In genomic region chr1:31788825-31789256, GRCh38 we compare ENCODE assay signal across 8 cellular contexts. TPM values are rescaled to one million over a fixed set of nuclear protein-coding genes. Genes with fewer than 3 reads are reported as not detected.
DNase-seq lines count a peak whose midpoint lies in the region; ATAC-seq, FAIRE-seq and TF ChIP-seq lines count a peak whose summit lies in the region.

No MANE protein-coding gene starts in this region.

- no peaks in the 10 kb centered on the region for H3K27me3 ChIP-seq in CD8-positive, alpha-beta T cell (ENCODE audit: insufficient read depth, low read length)
- H3K27me3 ChIP-seq in cardiac muscle cell (no peaks in the 10 kb centered on the region), rectal smooth muscle tissue (ENCODE audit: control insufficient read depth, insufficient read depth, low read length) (no peaks in the 10 kb centered on the region)

- H3K9ac ChIP-seq in rectal smooth muscle tissue (ENCODE audit: low read length) = peak overlapping the region; percentile 26

- no peaks in the 10 kb centered on the region for H3K9me3 ChIP-seq in CD8-positive, alpha-beta T cell (ENCODE audit: low read length)
- no peaks in the 10 kb centered on the region for H3K9me3 ChIP-seq in cardiac muscle cell (ENCODE audit: low read depth)

- intact Hi-C loops in CD8-positive, alpha-beta T cell (cut with DNase I, micrococcal nuclease) = loop anchor here (1.0 to 5.0 kb wide), 13 partner anchors 26 to 606 kb away; partner anchors contain the start of genes BSDC1 (in 1 of the 2) and TMEM39B (in 1 of the 2)

- H3K27ac ChIP-seq in CD8-positive, alpha-beta T cell (ENCODE audit: low read depth, low read length) = peak overlapping the region; percentile 63
- peak overlapping the region; percentile 2 for H3K27ac ChIP-seq in cardiac muscle cell
- H3K27ac ChIP-seq in rectal smooth muscle tissue (ENCODE audit: low read depth, low read length) = peak overlapping the region; percentile 75

- H3K9me3 Mint-ChIP-seq in CD8-positive, alpha-beta T cell = no peaks in the 10 kb centered on the region
- no peaks in the 10 kb centered on the region for H3K9me3 Mint-ChIP-seq in activated T-cell treated with anti-CD3 and anti-CD28 coated beads, Interleukin-2, amount 50 U/mL, for 72 hours

- peak overlapping the region; percentile 91 for H3K4me3 Mint-ChIP-seq in CD8-positive, alpha-beta T cell
- peak overlapping the region; percentile 89 to 92 for H3K4me3 Mint-ChIP-seq in activated T-cell treated with anti-CD3 and anti-CD28 coated beads, Interleukin-2, amount 50 U/mL, for 72 hours

- H3K36me3 Mint-ChIP-seq in CD8-positive, alpha-beta T cell = no peaks in the 10 kb centered on the region
- H3K36me3 Mint-ChIP-seq in activated T-cell treated with anti-CD3 and anti-CD28 coated beads, Interleukin-2, amount 50 U/mL, for 72 hours (ENCODE audit: insufficient read depth in 2 of 2) = no peaks in the 10 kb centered on the region

- peaks cover 15% of the 10 kb centered on the region for H3K4me1 Mint-ChIP-seq in CD8-positive, alpha-beta T cell (ENCODE audit: low read depth)
- peaks cover 9% of the 10 kb centered on the region for H3K4me1 Mint-ChIP-seq in activated T-cell treated with anti-CD3 and anti-CD28 coated beads, Interleukin-2, amount 50 U/mL, for 72 hours (ENCODE audit: low read depth)

- FAIRE-seq in urothelium cell line (lab: Jason Lieb, UNC) = no peak

- TF ChIP-seq CTCF in CD8-positive, alpha-beta T cell (IDR thresholded peaks at IDR 0.05) = no peak
- no peak for TF ChIP-seq CTCF in cardiac muscle cell (IDR thresholded peaks at IDR 0.05; ENCODE audit: low read depth, low read length)

- H3K4me1 ChIP-seq in CD8-positive, alpha-beta T cell (ENCODE audit: insufficient read depth, low read length) = peaks cover 11% of the 10 kb centered on the region
- no peaks in the 10 kb centered on the region for H3K4me1 ChIP-seq in cardiac muscle cell (ENCODE audit: low read depth)
- no peaks in the 10 kb centered on the region for H3K4me1 ChIP-seq in rectal smooth muscle tissue (ENCODE audit: control insufficient read depth, insufficient read depth, low read length)

- ATAC-seq in CD8-positive, alpha-beta T cell = peak; percentile 54
- ATAC-seq in GM19463 (IDR thresholded peaks at IDR 0.05; ENCODE audit: unreplicated experiment) = peak; percentile 15
- peak; percentile 52 to 58 for ATAC-seq in activated T-cell treated with anti-CD3 and anti-CD28 coated beads, Interleukin-2, amount 50 U/mL, for 72 hours (replicated peaks in 1 of 2)

- peak overlapping the region; percentile 71 for H3K4me3 ChIP-seq in CD8-positive, alpha-beta T cell (ENCODE audit: low read depth, low read length)
- peak overlapping the region; percentile 85 for H3K4me3 ChIP-seq in Jurkat, Clone E6-1 (ENCODE audit: low read length)
- H3K4me3 ChIP-seq in cardiac muscle cell (peak overlapping the region; percentile 51), rectal smooth muscle tissue (ENCODE audit: low read length) (peak overlapping the region; percentile 87)

- H3K27ac Mint-ChIP-seq in CD8-positive, alpha-beta T cell = peak overlapping the region; percentile 91
- no peak overlapping the region for H3K27ac Mint-ChIP-seq in activated T-cell treated with anti-CD3 and anti-CD28 coated beads, Interleukin-2, amount 50 U/mL, for 72 hours

- POLR2A ChIA-PET in CD8-positive, alpha-beta T cell (lab: Charles Lee) = interaction anchor here (0.5 to 2.9 kb wide), 9 partner anchors 9 to 284 kb away, joined by 3 to 11 read pairs (median 3); partner anchors contain the start of gene TMEM39B

- H3K36me3 ChIP-seq in CD8-positive, alpha-beta T cell (ENCODE audit: insufficient read depth, low read length) = no peaks in the 10 kb centered on the region
- H3K36me3 ChIP-seq in cardiac muscle cell (no peaks in the 10 kb centered on the region), rectal smooth muscle tissue (ENCODE audit: control insufficient read depth, insufficient read depth, low read length) (no peaks in the 10 kb centered on the region)

- CTCF ChIA-PET in CD8-positive, alpha-beta T cell (lab: Charles Lee) = interaction anchor here (0.7 to 7.3 kb wide), 40 partner anchors 9 to 274 kb away, joined by 3 to 150 read pairs (median 4); partner anchors contain the start of genes COL16A1, PTP4A2 and SPOCD1

- no peaks in the 10 kb centered on the region for H3K27me3 Mint-ChIP-seq in CD8-positive, alpha-beta T cell (ENCODE audit: low read depth)
- no peaks in the 10 kb centered on the region for H3K27me3 Mint-ChIP-seq in activated T-cell treated with anti-CD3 and anti-CD28 coated beads, Interleukin-2, amount 50 U/mL, for 72 hours (ENCODE audit: low read depth)

- peak in 1 of 7 experiments; percentile 13 for DNase-seq in CD8-positive, alpha-beta T cell
- no peak for DNase-seq in Jurkat, Clone E6-1 (ENCODE audit: low read depth, low spot score)
- DNase-seq in activated T-cell treated with anti-CD3 and anti-CD28 coated beads, Interleukin-2, amount 50 U/mL, for 72 hours = no peak
- peak in 1 of 2 donors; percentile 84 for DNase-seq in cardiac muscle cell (ENCODE audit: low read depth in 1 of 2, low spot score in 1 of 2)
- no peak for DNase-seq in T-helper 9 cell
- no peak for DNase-seq in urothelium cell line (ENCODE audit: low spot score)

RNA-seq across cellular contexts. Expression of gene ADGRB2, which starts 24.7 kb away (rescaled TPM):
- under 1 TPM; 0.25 to 0.79 TPM for total RNA-seq in CD8-positive, alpha-beta T cell
- polyA plus RNA-seq in Jurkat, Clone E6-1 (2012; ENCODE audit: insufficient read depth, insufficient read length) = 18.8 TPM
- total RNA-seq in activated T-cell treated with anti-CD3 and anti-CD28 coated beads, Interleukin-2, amount 50 U/mL, for 72 hours = 1 to 10 TPM; 1.0 to 2.3 TPM
- total RNA-seq in cardiac muscle cell = 203 and 309 TPM in 2 replicates
- polyA plus RNA-seq in cardiac muscle cell = 95.0 and 109 TPM in 2 replicates

RNA-seq across cellular contexts. Expression of gene SPOCD1, which starts 27.0 kb away (rescaled TPM):
- total RNA-seq in CD8-positive, alpha-beta T cell = not detected
- polyA plus RNA-seq in Jurkat, Clone E6-1 (2012; ENCODE audit: insufficient read depth, insufficient read length) = not detected
- 1 to 10 TPM in 1 of 2 donors, under 1 TPM in 1; 0.74 to 1.0 TPM for total RNA-seq in activated T-cell treated with anti-CD3 and anti-CD28 coated beads, Interleukin-2, amount 50 U/mL, for 72 hours
- 1.4 and 7.3 TPM in 2 replicates for total RNA-seq in cardiac muscle cell
- polyA plus RNA-seq in cardiac muscle cell = 1.4 and 2.1 TPM in 2 replicates

Comparison
In these comparisons a context has a peak if more than half of its experiments do, and no peak if none do; other contexts are left out.
1. H3K27ac ChIP-seq: peak in every context shown above with its lines; median percentile 75 in rectal smooth muscle tissue; 63 in CD8-positive, alpha-beta T cell; 2 in cardiac muscle cell.
2. RNA of gene ADGRB2, which starts 24.7 kb away (total RNA-seq): 203 to 309 TPM in cardiac muscle cell; 1.0 to 2.3 TPM in activated T-cell treated with anti-CD3 and anti-CD28 coated beads, Interleukin-2, amount 50 U/mL, for 72 hours and 0.25 to 0.79 TPM in CD8-positive, alpha-beta T cell; every median in the first group is over 10 times any median in the second.
3. Peak in every context shown above with its lines, with median percentiles within 50 percentile points of each other: ATAC-seq and H3K4me3 ChIP-seq.